10 cellular contexts compared by ENCODE assay signal in genomic region chr19:7098096-7098495, GRCh38. TPM values are rescaled to one million over a fixed set of nuclear protein-coding genes. Genes with fewer than 3 reads are reported as not detected.
A peak's percentile ranks its signal among the peaks of the same experiment; 100 is the strongest.
DNase-seq lines count a peak whose midpoint lies in the region; TF ChIP-seq lines count a peak whose summit lies in the region.
"Had no signal": no experiment of that assay in that cellular context is flagged by ENCODE, and none has a peak within 500 bp of the region (broad histone marks: within the 10 kb centered on the region; RNA-seq: fewer than 3 reads in every experiment).

No MANE protein-coding gene starts in this region.

- peak overlapping the region; percentile 91 to 97 (median 94) for H3K4me3 Mint-ChIP-seq in CD8-positive, alpha-beta memory T cell
- H3K4me3 Mint-ChIP-seq in neural progenitor cell: peak overlapping the region; percentile 86

- H3K36me3 ChIP-seq in CD8-positive, alpha-beta memory T cell (ENCODE audit: insufficient read depth, low read length): no peaks in the 10 kb centered on the region
- H3K36me3 ChIP-seq in NT2/D1 (ENCODE audit: insufficient read depth, insufficient read length, low read length) (peaks cover 3% of the 10 kb centered on the region), neural progenitor cell (no peaks in the 10 kb centered on the region)
- H3K36me3 ChIP-seq: prostate gland had no signal

- no peak overlapping the region for H3K4me3 ChIP-seq in CD8-positive, alpha-beta memory T cell (ENCODE audit: low read length)
- H3K4me3 ChIP-seq in NT2/D1 (ENCODE audit: insufficient read length, low read depth) (peak overlapping the region; percentile 54), dorsolateral prefrontal cortex (peak overlapping the region in 44 of 59 donors; percentile 51 to 93 (median 73)), neural progenitor cell (peak overlapping the region; percentile 69)

- H3K9ac ChIP-seq in NT2/D1 (ENCODE audit: insufficient read length, low read depth): peak overlapping the region; percentile 93
- peak overlapping the region; percentile 78 for H3K9ac ChIP-seq in neural progenitor cell

- TF ChIP-seq CTCF in dorsolateral prefrontal cortex (IDR thresholded peaks at IDR 0.05 in 54 of 56, conservative IDR thresholded peaks at IDR 0.05 in 2 of 56; ENCODE audit: low read depth in 1 of 56, partially characterized antibody in 56 of 56): no peak
- no peak for TF ChIP-seq CTCF in neural progenitor cell (IDR thresholded peaks at IDR 0.05)

- peaks cover 3 to 24% (median 7%) of the 10 kb centered on the region in 3 donors for H3K36me3 Mint-ChIP-seq in CD8-positive, alpha-beta memory T cell
- H3K36me3 Mint-ChIP-seq in neural progenitor cell: peaks cover 29% of the 10 kb centered on the region

- H3K9me3 Mint-ChIP-seq in CD8-positive, alpha-beta memory T cell: peaks cover 18 to 40% (median 27%) of the 10 kb centered on the region in 5 donors
- peaks cover 38% of the 10 kb centered on the region for H3K9me3 Mint-ChIP-seq in neural progenitor cell

- peak overlapping the region; percentile 76 for H3K4me2 ChIP-seq in neural progenitor cell

- H3K9me3 ChIP-seq in CD8-positive, alpha-beta memory T cell (ENCODE audit: low read length): peaks cover 7% of the 10 kb centered on the region
- peaks cover 29% of the 10 kb centered on the region for H3K9me3 ChIP-seq in NT2/D1 (ENCODE audit: insufficient read depth, low read length)
- H3K9me3 ChIP-seq in neural progenitor cell (ENCODE audit: low read depth): no peaks in the 10 kb centered on the region
- H3K9me3 ChIP-seq: prostate gland had no signal

- no peaks in the 10 kb centered on the region for H3K79me2 ChIP-seq in neural progenitor cell (ENCODE audit: low read depth)

- H3K27ac Mint-ChIP-seq in CD8-positive, alpha-beta memory T cell: peak overlapping the region in 7 of 8 donors; percentile 40 to 95 (median 91)
- peak overlapping the region; percentile 86 for H3K27ac Mint-ChIP-seq in neural progenitor cell

- H4K20me1 ChIP-seq in neural progenitor cell (ENCODE audit: low read depth): no peaks in the 10 kb centered on the region

- H3K27me3 Mint-ChIP-seq in CD8-positive, alpha-beta memory T cell: peaks cover 3 to 8% of the 10 kb centered on the region in 2 donors
- H3K27me3 Mint-ChIP-seq in neural progenitor cell (ENCODE audit: insufficient read depth, low read depth): peaks cover 9% of the 10 kb centered on the region

- no peaks in the 10 kb centered on the region for H3K27me3 ChIP-seq in CD8-positive, alpha-beta memory T cell (ENCODE audit: insufficient read depth, low read length, poor library complexity, severe bottlenecking)
- no peaks in the 10 kb centered on the region for H3K27me3 ChIP-seq in NT2/D1 (ENCODE audit: insufficient read depth, insufficient read length)
- H3K27me3 ChIP-seq in dorsolateral prefrontal cortex: no peaks in the 10 kb centered on the region
- no peaks in the 10 kb centered on the region for H3K27me3 ChIP-seq in neural progenitor cell

- H2AFZ ChIP-seq in neural progenitor cell (replicated peaks): no peak overlapping the region

- CTCF ChIA-PET in CD8-positive, alpha-beta memory T cell (lab: Charles Lee): interaction anchor here (1.6 kb wide), 2 partner anchors 9 to 28 kb away, joined by 3 to 4 read pairs; partner anchors contain the start of gene ZNF557

- peaks cover 21 to 30% (median 28%) of the 10 kb centered on the region in 3 donors for H3K4me1 Mint-ChIP-seq in CD8-positive, alpha-beta memory T cell
- peaks cover 8% of the 10 kb centered on the region for H3K4me1 Mint-ChIP-seq in neural progenitor cell

- POLR2A ChIA-PET in CD8-positive, alpha-beta memory T cell (lab: Charles Lee): interaction anchor here (0.7 kb wide), 1 partner anchor 21 kb away, joined by 3 read pairs; no protein-coding TSS in a partner anchor

- no peak for DNase-seq in CD8-positive, alpha-beta memory T cell
- no peak for DNase-seq in NT2/D1 (ENCODE audit: low read depth, low spot score)
- DNase-seq in dorsolateral prefrontal cortex: no peak
- DNase-seq in neural progenitor cell (ENCODE audit: low spot score): no peak
- DNase-seq in stimulated activated CD4-positive, alpha-beta T cell treated with anti-CD3 and anti-CD28 coated beads, Interleukin-4, amount 100 ng/mL, for 1 hour: no peak
- DNase-seq in NCI-H2029 (lab: John Stamatoyannopoulos, UW): no peak
- no peak for DNase-seq in NCI-H1417 treated with DMSO at 0.1 percent for 48 hours (lab: John Stamatoyannopoulos, UW)
- no peak for DNase-seq in OCI-M1 (lab: John Stamatoyannopoulos, UW)

- H3K27ac ChIP-seq in CD8-positive, alpha-beta memory T cell (ENCODE audit: low read depth, low read length): no peak overlapping the region
- peak overlapping the region in 34 of 59 donors; percentile 86 to 99 (median 96) for H3K27ac ChIP-seq in dorsolateral prefrontal cortex
- no peak overlapping the region for H3K27ac ChIP-seq in neural progenitor cell

- H3F3A ChIP-seq in neural progenitor cell (ENCODE audit: low read depth): peaks cover 21% of the 10 kb centered on the region

- H3K4me1 ChIP-seq in CD8-positive, alpha-beta memory T cell (ENCODE audit: insufficient read depth, low read length): peaks cover 16% of the 10 kb centered on the region
- H3K4me1 ChIP-seq in NT2/D1 (ENCODE audit: insufficient read depth, insufficient read length) (peaks cover 5% of the 10 kb centered on the region), neural progenitor cell (no peaks in the 10 kb centered on the region)
- H3K4me1 ChIP-seq: prostate gland had no signal

- intact Hi-C loops in dorsolateral prefrontal cortex (cut with DNase I): loop anchor here in 1 of 2 donors (5.0 kb wide), 1 partner anchor 194 kb away; the partner anchor contains the start of gene INSR

RNA-seq across cellular contexts. Expression of gene ZNF557, which starts 28.6 kb away (rescaled TPM):
- total RNA-seq in CD8-positive, alpha-beta memory T cell: 10 to 100 TPM; 12.0 to 12.7 TPM
- 10.2 TPM for polyA plus RNA-seq in CD8-positive, alpha-beta memory T cell
- 10 to 100 TPM in 97 of 120 experiments, 1 to 10 TPM in 23; 7.8 to 14.6 (median 11.5) TPM for total RNA-seq in dorsolateral prefrontal cortex
- 11.2 and 12.9 TPM in 2 replicates for total RNA-seq in neural progenitor cell (ENCODE audit: low replicate concordance)

RNA-seq across cellular contexts. Expression of gene MBD3L3, which starts 39.6 kb away (rescaled TPM):
- not detected for total RNA-seq in CD8-positive, alpha-beta memory T cell
- polyA plus RNA-seq in CD8-positive, alpha-beta memory T cell: not detected
- not detected for total RNA-seq in dorsolateral prefrontal cortex
- total RNA-seq in neural progenitor cell (ENCODE audit: low replicate concordance): not detected in 2 replicates

RNA-seq across cellular contexts. Expression of gene MBD3L2, which starts 49.0 kb away (rescaled TPM):
- not detected for total RNA-seq in CD8-positive, alpha-beta memory T cell
- not detected for polyA plus RNA-seq in CD8-positive, alpha-beta memory T cell
- total RNA-seq in dorsolateral prefrontal cortex (not detected), neural progenitor cell (ENCODE audit: low replicate concordance) (not detected in 2 replicates)
- total RNA-seq: prostate gland had no signal

RNA-seq across cellular contexts. Expression of gene MBD3L4, which starts 58.1 kb away (rescaled TPM):
- not detected for total RNA-seq in CD8-positive, alpha-beta memory T cell
- not detected for polyA plus RNA-seq in CD8-positive, alpha-beta memory T cell
- total RNA-seq in dorsolateral prefrontal cortex: not detected
- not detected in 2 replicates for total RNA-seq in neural progenitor cell (ENCODE audit: low replicate concordance)
- polyA plus RNA-seq: thymus had no signal

Comparison
In these comparisons a context has a peak if more than half of its experiments do, and no peak if none do; other contexts are left out.
1. H3K27ac ChIP-seq: peak in dorsolateral prefrontal cortex (34 of 59); none in CD8-positive, alpha-beta memory T cell (single experiment) and neural progenitor cell (single experiment).